In genomic region chr9:71690058-71690691, GRCh38 we compare ENCODE assay signal across 2 cellular contexts.
TF ChIP-seq lines count a peak whose summit lies in the region.

No MANE protein-coding gene starts in this region.

TF ChIP-seq in IMR-90, 13 proteins besides CTCF, POLR2A, EP300 and RAD21:
- no peak for TF ChIP-seq RCOR1 (IDR thresholded peaks at IDR 0.05; ENCODE audit: insufficient replicate concordance, low read length)
- TF ChIP-seq FOS (IDR thresholded peaks at IDR 0.05; ENCODE audit: low read depth, low read length): 0 out of 2 replicates have a peak, but pooled peaks have one; percentile 29
- no peak for TF ChIP-seq MAZ (IDR thresholded peaks at IDR 0.05; ENCODE audit: borderline replicate concordance, low read depth, low read length)
- TF ChIP-seq MAFK (IDR thresholded peaks at IDR 0.05; ENCODE audit: low read depth, low read length): peak; percentile 50; the same call in 1 of the 2 replicates
- TF ChIP-seq USF2 (IDR thresholded peaks at IDR 0.05; ENCODE audit: low read depth, low read length): no peak
- no peak for TF ChIP-seq ELK1 (IDR thresholded peaks at IDR 0.05; ENCODE audit: borderline replicate concordance, low read depth, low read length)
TF ChIP-seq in IMR-90: peak in this region for 2.

TF ChIP-seq in K562, 482 proteins besides CTCF, POLR2A, EP300 and RAD21:
- TF ChIP-seq ATF3 (IDR thresholded peaks at IDR 0.05): peak; percentile 76
- no peak for TF ChIP-seq ATF3 (CRISPR knock-in tag; conservative IDR thresholded peaks at IDR 0.05)
- TF ChIP-seq FOSL1 (tag; conservative IDR thresholded peaks at IDR 0.05): 0 out of 2 replicates have a peak, but pooled peaks have one; percentile 33
- no peak for TF ChIP-seq KLF10 (CRISPR knock-in tag; IDR thresholded peaks at IDR 0.05)
- TF ChIP-seq JUND (IDR thresholded peaks at IDR 0.05; ENCODE audit: borderline replicate concordance, low read depth, low read length): peak; percentile 19; the same call in 1 of the 2 replicates
- no peak for TF ChIP-seq JUND (tag; IDR thresholded peaks at IDR 0.05; ENCODE audit: borderline replicate concordance, low read depth, low read length)
